Comparison of ENCODE assay signal across 8 cellular contexts in the genomic region with DNA sequence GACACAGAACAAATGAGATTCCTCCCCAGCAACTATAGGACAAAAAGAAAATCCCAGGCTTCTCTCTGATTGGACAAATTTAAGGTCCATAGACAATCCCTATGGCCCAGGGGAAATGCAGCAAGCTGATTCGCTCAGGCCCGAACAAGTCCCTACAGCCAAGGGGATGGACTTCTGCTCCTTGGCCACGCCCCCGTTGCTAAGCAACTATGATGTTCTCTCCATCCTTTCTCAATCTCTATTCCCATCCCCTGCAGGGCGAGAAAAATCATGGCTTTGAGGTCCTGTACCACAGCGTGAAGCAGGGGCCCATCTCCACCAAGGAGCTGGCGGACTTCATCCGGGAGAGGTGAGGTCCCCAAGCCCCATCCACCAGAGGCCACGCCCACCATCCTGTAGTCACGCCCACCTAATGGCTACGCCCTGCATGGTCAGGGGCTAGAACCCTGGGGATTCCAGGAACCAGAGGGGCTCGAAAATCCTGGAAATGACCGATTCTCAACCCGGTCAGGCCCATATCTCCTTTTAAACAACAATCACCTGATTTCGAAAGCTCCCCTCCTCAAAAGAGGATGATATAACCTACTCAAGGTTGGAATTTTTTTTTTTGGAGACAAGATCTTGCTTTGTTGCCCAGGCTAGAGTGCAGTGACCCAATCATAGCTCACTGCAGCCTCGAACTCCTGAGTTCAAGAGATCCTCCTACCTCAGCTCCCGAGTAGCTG. TPM values are rescaled to one million over a fixed set of nuclear protein-coding genes. Genes with fewer than 3 reads are reported as not detected.
DNase-seq lines count a peak whose midpoint lies in the region; ATAC-seq lines count a peak whose summit lies in the region.
"Had no signal": no experiment of that assay in that cellular context is flagged by ENCODE, and none has a peak within 500 bp of the region (broad histone marks: within the 10 kb centered on the region; RNA-seq: fewer than 3 reads in every experiment).

No MANE protein-coding gene starts in this region.

- DNase-seq in GM03348 (ENCODE audit: low spot score) (peak; percentile 55), NCI-H146 treated with DMSO at 0.1 percent for 48 hours (lab: John Stamatoyannopoulos, UW; ENCODE audit: unreplicated experiment) (peak; percentile 97), astrocyte of the hippocampus (ENCODE audit: low read depth, low spot score) (peak; percentile 73), myocyte (ENCODE audit: low read depth) (peak; percentile 9)
- DNase-seq in activated CD4-positive, CD25-positive, alpha-beta regulatory T cell (lab: John Stamatoyannopoulos, UW) = no peak

- ATAC-seq in GM21786 (IDR thresholded peaks at IDR 0.05; ENCODE audit: unreplicated experiment) = no peak
- no peak for ATAC-seq in HG02588 (IDR thresholded peaks at IDR 0.05; ENCODE audit: unreplicated experiment)

RNA-seq across cellular contexts. Expression of a gene that starts 11.4 kb away (rescaled TPM):
- total RNA-seq in myocyte = 0.05 TPM in 1 of 2 replicates, not detected in the other
- polyA plus RNA-seq in myocyte (2012) = 0.09 TPM

RNA-seq across cellular contexts. Expression of a gene that starts 32.3 kb away (rescaled TPM):
- total RNA-seq in myocyte = not detected in 2 replicates
- not detected for polyA plus RNA-seq in myocyte (2012)
- total RNA-seq: right cardiac atrium had no signal
- polyA plus RNA-seq: right cardiac atrium had no signal

RNA-seq across cellular contexts. Expression of a gene that starts 43.4 kb away (rescaled TPM):
- 20.4 and 24.5 TPM in 2 replicates for total RNA-seq in myocyte
- 40.7 TPM for polyA plus RNA-seq in myocyte (2012)

RNA-seq across cellular contexts. Expression of a gene that starts 58.7 kb away (rescaled TPM):
- not detected in 2 replicates for total RNA-seq in myocyte
- not detected for polyA plus RNA-seq in myocyte (2012)
- total RNA-seq: right cardiac atrium had no signal
- polyA plus RNA-seq: right cardiac atrium had no signal

Comparison
In these comparisons a context has a peak if more than half of its experiments do, and no peak if none do; other contexts are left out.
1. DNase-seq: peak in GM03348 (single experiment), NCI-H146 treated with DMSO at 0.1 percent for 48 hours (single experiment), astrocyte of the hippocampus (single experiment) and myocyte (single experiment); none in activated CD4-positive, CD25-positive, alpha-beta regulatory T cell (0 of 4).